ENCODE assay signal across 9 cellular contexts in genomic region chr19:55024111-55024510, GRCh38. TPM values are rescaled to one million over a fixed set of nuclear protein-coding genes. Genes with fewer than 3 reads are reported as not detected.
"Had no signal": no experiment of that assay in that cellular context is flagged by ENCODE, and none has a peak within 500 bp of the region (broad histone marks: within the 10 kb centered on the region; RNA-seq: fewer than 3 reads in every experiment).

No MANE protein-coding gene starts in this region.

- H3K9ac ChIP-seq: GM23248 had no signal

- H3K4me3 ChIP-seq: GM23248 had no signal

- H3K27ac ChIP-seq: GM23248 had no signal

- H2AFZ ChIP-seq: GM23248 had no signal

- DNase-seq: GM23248, GOT3, H9, HCEC 1CT, IMR-90, KBM-7 had no signal

- FAIRE-seq: H54, HTR-8/SVneo had no signal

RNA-seq across cellular contexts. Expression of gene GP6, which starts 14.0 kb away (rescaled TPM):
- total RNA-seq: GM23248, IMR-90 had no signal
- polyA plus RNA-seq: GM23248 had no signal

RNA-seq across cellular contexts. Expression of gene NLRP2, which starts 57.9 kb away (rescaled TPM):
- total RNA-seq: GM23248, HT-29, IMR-90 had no signal
- polyA plus RNA-seq: GM23248, IMR-90 had no signal
